Comparison of ENCODE assay signal across 18 cellular contexts in genomic region chr10:121556918-121557573, GRCh38. TPM values are rescaled to one million over a fixed set of nuclear protein-coding genes. Genes with fewer than 3 reads are reported as not detected.
"Had no signal": no experiment of that assay in that cellular context is flagged by ENCODE, and none has a peak within 500 bp of the region (broad histone marks: within the 10 kb centered on the region; RNA-seq: fewer than 3 reads in every experiment).

No MANE protein-coding gene starts in this region.

- DNase-seq: activated CD4-positive, alpha-beta memory T cell treated with anti-CD3 and anti-CD28 coated beads for 36 hours; activated CD4-positive, CD25-positive, alpha-beta regulatory T cell treated with anti-CD3 and anti-CD28 coated beads, Interleukin-2, amount 50 U/mL, for 72 hours; activated gamma-delta T cell treated with Interleukin-2 at 50 U/mL for 16 hours; activated naive CD8-positive, alpha-beta T cell treated with anti-CD3 and anti-CD28 coated beads for 36 hours; activated T-cell treated with anti-CD3 and anti-CD28 coated beads, Interleukin-2, amount 50 U/mL, for 72 hours; effector CD4-positive, alpha-beta T cell; foreskin melanocyte; head of caudate nucleus; natural killer cell; occipital lobe; psoas muscle; sigmoid colon; stimulated activated CD4-positive, alpha-beta T cell treated with anti-CD3 and anti-CD28 coated beads, Interleukin-12 subunit alpha, Interleukin-12 subunit beta, amount 100 ng/mL, for 4 hours; T-helper 2 cell had no signal

- H3K36me3 ChIP-seq: sigmoid colon, thoracic aorta, vagina had no signal

- H3K27me3 ChIP-seq: sigmoid colon, vagina had no signal

- H3K4me3 ChIP-seq: psoas muscle, sigmoid colon, thoracic aorta, vagina had no signal

- H3K9me3 ChIP-seq: psoas muscle, sigmoid colon, thoracic aorta, vagina had no signal

- ATAC-seq: activated T-cell treated with anti-CD3 and anti-CD28 coated beads, Interleukin-2, amount 50 U/mL, for 72 hours; natural killer cell; psoas muscle had no signal

- H3K4me1 ChIP-seq: psoas muscle had no signal

- H3K27ac ChIP-seq: psoas muscle, sigmoid colon, thoracic aorta, vagina had no signal

RNA-seq across cellular contexts. Expression of gene FGFR2, which starts 41.2 kb away (rescaled TPM):
- total RNA-seq: activated naive CD8-positive, alpha-beta T cell treated with anti-CD3 and anti-CD28 coated beads for 36 hours; activated T-cell treated with anti-CD3 and anti-CD28 coated beads, Interleukin-2, amount 50 U/mL, for 72 hours; endothelial cell of umbilical vein; lung microvascular endothelial cell had no signal
